In genomic region chr14:95835331-95835730, GRCh38 we compare ENCODE assay signal across 16 cellular contexts. TPM values are rescaled to one million over a fixed set of nuclear protein-coding genes. Genes with fewer than 3 reads are reported as not detected.
DNase-seq lines count a peak whose midpoint lies in the region; ATAC-seq and TF ChIP-seq lines count a peak whose summit lies in the region.
"Had no signal": no experiment of that assay in that cellular context is flagged by ENCODE, and none has a peak within 500 bp of the region (broad histone marks: within the 10 kb centered on the region; RNA-seq: fewer than 3 reads in every experiment).

No MANE protein-coding gene starts in this region.

- no peak overlapping the region for H4K8ac ChIP-seq in neuronal stem cell (ENCODE audit: low read depth, low read length)

- no peak overlapping the region for H2BK120ac ChIP-seq in neuronal stem cell (ENCODE audit: low read depth, low read length)

- no peak overlapping the region for H3K27ac ChIP-seq in Karpas-422 (ENCODE audit: low read length)
- no peak overlapping the region for H3K27ac ChIP-seq in neuronal stem cell (replicated peaks; ENCODE audit: low read length)
- no peak overlapping the region for H3K27ac ChIP-seq in GM23248
- no peak overlapping the region for H3K27ac ChIP-seq in lower lobe of right lung
- H3K27ac ChIP-seq: spleen had no signal

- H3K4me1 Mint-ChIP-seq in activated CD4-positive, alpha-beta memory T cell treated with anti-CD3 and anti-CD28 coated beads for 36 hours (ENCODE audit: low read depth) = peaks cover 5% of the 10 kb centered on the region
- peaks cover 7% of the 10 kb centered on the region for H3K4me1 Mint-ChIP-seq in activated CD4-positive, alpha-beta memory T cell treated with anti-CD3 and anti-CD28 coated beads, Interleukin-2, amount 10 ng/mL, durations not matched to agents 7 days and 5 days
- H3K4me1 Mint-ChIP-seq in activated B cell treated with CpG ODN at 0.5 μM for 24 hours (peaks cover 13% of the 10 kb centered on the region), chondrocyte (ENCODE audit: low read depth) (peaks cover 12% of the 10 kb centered on the region)
- H3K4me1 Mint-ChIP-seq: memory B cell had no signal

- H3K79me2 ChIP-seq in Karpas-422 (ENCODE audit: low read length) (no peaks in the 10 kb centered on the region), GM23248 (ENCODE audit: insufficient read depth) (no peaks in the 10 kb centered on the region)

- H3K27me3 ChIP-seq in Karpas-422 (ENCODE audit: low read length) (0 out of 2 replicates have a peak, but pooled peaks cover 2% of the 10 kb centered on the region), neuronal stem cell (ENCODE audit: control insufficient read depth in 3 of 3, insufficient read depth in 3 of 3, low read depth in 1 of 3, low read length in 3 of 3) (no peaks in the 10 kb centered on the region), GM23248 (replicated peaks; ENCODE audit: insufficient read depth) (no peaks in the 10 kb centered on the region), lower lobe of right lung (ENCODE audit: low read depth) (peaks cover 5% of the 10 kb centered on the region)

- H3K9me3 ChIP-seq in Karpas-422 (ENCODE audit: low read length) (no peaks in the 10 kb centered on the region), neuronal stem cell (replicated peaks in 1 of 2; ENCODE audit: control insufficient read depth in 2 of 2, insufficient read depth in 1 of 2, low read depth in 1 of 2, low read length in 2 of 2) (no peaks in the 10 kb centered on the region), GM23248 (ENCODE audit: low read depth) (no peaks in the 10 kb centered on the region), lower lobe of right lung (no peaks in the 10 kb centered on the region)

- no peaks in the 10 kb centered on the region for H3K4me1 ChIP-seq in Karpas-422 (ENCODE audit: low read length)
- peaks cover 8 to 9% of the 10 kb centered on the region in 2 donors for H3K4me1 ChIP-seq in neuronal stem cell (ENCODE audit: control insufficient read depth in 2 of 2, insufficient read depth in 1 of 2, low read depth in 1 of 2, low read length in 2 of 2)
- no peaks in the 10 kb centered on the region for H3K4me1 ChIP-seq in GM23248 (ENCODE audit: insufficient read depth)
- H3K4me1 ChIP-seq in lower lobe of right lung = no peaks in the 10 kb centered on the region
- H3K4me1 ChIP-seq: spleen had no signal

- no peak for TF ChIP-seq CTCF in activated B cell treated with CpG ODN at 0.5 μM for 24 hours (IDR thresholded peaks at IDR 0.05)
- TF ChIP-seq CTCF in chondrocyte (IDR thresholded peaks at IDR 0.05) = no peak
- no peak for TF ChIP-seq CTCF in lower lobe of right lung (IDR thresholded peaks at IDR 0.05)

- no peak overlapping the region for H2AK5ac ChIP-seq in neuronal stem cell (ENCODE audit: low read depth, low read length)

- H4K20me1 ChIP-seq in Karpas-422 (ENCODE audit: insufficient read depth, low read depth, low read length) = no peaks in the 10 kb centered on the region
- no peaks in the 10 kb centered on the region for H4K20me1 ChIP-seq in GM23248 (ENCODE audit: insufficient read depth)

- WGBS in neuronal stem cell (ENCODE audit: extremely low coverage in 2 of 2, insufficient read length in 2 of 2, insufficient replicate concordance in 1 of 2), 2 donors = no CpG with 5 or more reads among the region's 1 CpG
- WGBS in GM23248 (ENCODE audit: low coverage in 1 of 2, low lambda C conversion rate in 2 of 2, missing lambda C conversion rate in 2 of 2), 2 experiments = 4 to 14% methylated on average over 1 of the region's 1 CpG

- intact Hi-C loops in activated CD4-positive, alpha-beta memory T cell treated with anti-CD3 and anti-CD28 coated beads for 36 hours (cut with micrococcal nuclease) = no loop called here
- intact Hi-C loops in activated B cell treated with CpG ODN at 0.5 μM for 24 hours (cut with micrococcal nuclease) = no loop called here
- intact Hi-C loops in lower lobe of right lung (cut with DNase I) = no loop called here

- no peak overlapping the region for H3K27ac Mint-ChIP-seq in activated CD4-positive, alpha-beta memory T cell treated with anti-CD3 and anti-CD28 coated beads for 36 hours
- no peak overlapping the region for H3K27ac Mint-ChIP-seq in activated CD4-positive, alpha-beta memory T cell treated with anti-CD3 and anti-CD28 coated beads, Interleukin-2, amount 10 ng/mL, durations not matched to agents 7 days and 5 days
- H3K27ac Mint-ChIP-seq in activated B cell treated with CpG ODN at 0.5 μM for 24 hours = no peak overlapping the region
- H3K27ac Mint-ChIP-seq in chondrocyte (ENCODE audit: unreplicated experiment) = no peak overlapping the region
- H3K27ac Mint-ChIP-seq: brain, memory B cell had no signal

- H3K9ac ChIP-seq in Karpas-422 (ENCODE audit: low read length) (no peak overlapping the region), neuronal stem cell (ENCODE audit: low read depth, low read length, poor library complexity) (no peak overlapping the region), GM23248 (no peak overlapping the region)

- H3K23ac ChIP-seq in neuronal stem cell (ENCODE audit: low read depth, low read length, poor library complexity) = no peak overlapping the region

- no peak overlapping the region for H3K4me2 ChIP-seq in Karpas-422 (ENCODE audit: low read depth, low read length, poor library complexity, severe bottlenecking)
- H3K4me2 ChIP-seq in neuronal stem cell (ENCODE audit: insufficient read depth, low read length, poor library complexity, severe bottlenecking) = no peak overlapping the region
- H3K4me2 ChIP-seq in GM23248 (ENCODE audit: unreplicated experiment) = no peak overlapping the region

- H2BK15ac ChIP-seq in neuronal stem cell (ENCODE audit: low read length) = no peak overlapping the region

- POLR2A ChIA-PET in activated CD4-positive, alpha-beta memory T cell treated with anti-CD3 and anti-CD28 coated beads for 36 hours (lab: Charles Lee) = no interaction called here
- POLR2A ChIA-PET in activated CD4-positive, alpha-beta memory T cell treated with anti-CD3 and anti-CD28 coated beads, Interleukin-2, amount 10 ng/mL, durations not matched to agents 7 days and 5 days (lab: Charles Lee) = no interaction called here
- POLR2A ChIA-PET in activated B cell treated with CpG ODN at 0.5 μM for 24 hours (lab: Charles Lee) = no interaction called here

- in situ Hi-C loops in GM23248 (cut with MboI) = no loop called here

- H3K4me3 Mint-ChIP-seq in activated CD4-positive, alpha-beta memory T cell treated with anti-CD3 and anti-CD28 coated beads for 36 hours = no peak overlapping the region
- no peak overlapping the region for H3K4me3 Mint-ChIP-seq in activated CD4-positive, alpha-beta memory T cell treated with anti-CD3 and anti-CD28 coated beads, Interleukin-2, amount 10 ng/mL, durations not matched to agents 7 days and 5 days
- H3K4me3 Mint-ChIP-seq in activated B cell treated with CpG ODN at 0.5 μM for 24 hours (no peak overlapping the region), chondrocyte (ENCODE audit: unreplicated experiment) (no peak overlapping the region)
- H3K4me3 Mint-ChIP-seq: brain, memory B cell had no signal

- H4K91ac ChIP-seq in neuronal stem cell (ENCODE audit: low read depth, low read length, poor library complexity) = no peak overlapping the region

- no peak overlapping the region for H3K4ac ChIP-seq in neuronal stem cell (ENCODE audit: low read length)

- no peaks in the 10 kb centered on the region for H3K9me2 ChIP-seq in Karpas-422 (replicated peaks; ENCODE audit: insufficient read depth, low read length)
- H3K9me2 ChIP-seq in GM23248 (ENCODE audit: insufficient read depth) = no peaks in the 10 kb centered on the region

- H2BK5ac ChIP-seq in neuronal stem cell (ENCODE audit: low read length) = no peak overlapping the region

- H3K79me1 ChIP-seq in neuronal stem cell (ENCODE audit: low read depth, low read length) = no peaks in the 10 kb centered on the region

- H2BK12ac ChIP-seq in neuronal stem cell (ENCODE audit: low read length) = no peak overlapping the region

- H3K36me3 Mint-ChIP-seq in activated CD4-positive, alpha-beta memory T cell treated with anti-CD3 and anti-CD28 coated beads for 36 hours = no peaks in the 10 kb centered on the region
- no peaks in the 10 kb centered on the region for H3K36me3 Mint-ChIP-seq in activated CD4-positive, alpha-beta memory T cell treated with anti-CD3 and anti-CD28 coated beads, Interleukin-2, amount 10 ng/mL, durations not matched to agents 7 days and 5 days (ENCODE audit: low read depth)
- H3K36me3 Mint-ChIP-seq in activated B cell treated with CpG ODN at 0.5 μM for 24 hours (ENCODE audit: low read depth) (no peaks in the 10 kb centered on the region), chondrocyte (ENCODE audit: low read depth) (no peaks in the 10 kb centered on the region)
- H3K36me3 Mint-ChIP-seq: brain, memory B cell had no signal

- no peak overlapping the region for H3K18ac ChIP-seq in neuronal stem cell (ENCODE audit: low read length)

- CTCF ChIA-PET in activated CD4-positive, alpha-beta memory T cell treated with anti-CD3 and anti-CD28 coated beads for 36 hours (lab: Charles Lee) = no interaction called here
- CTCF ChIA-PET in activated CD4-positive, alpha-beta memory T cell treated with anti-CD3 and anti-CD28 coated beads, Interleukin-2, amount 10 ng/mL, durations not matched to agents 7 days and 5 days (lab: Charles Lee) = no interaction called here
- CTCF ChIA-PET in activated B cell treated with CpG ODN at 0.5 μM for 24 hours (lab: Charles Lee) = no interaction called here

- H3K36me3 ChIP-seq in Karpas-422 (ENCODE audit: insufficient read depth, low read length) (no peaks in the 10 kb centered on the region), neuronal stem cell (replicated peaks in 1 of 2; ENCODE audit: control insufficient read depth in 2 of 2, insufficient read depth in 2 of 2, low read length in 2 of 2) (no peaks in the 10 kb centered on the region), GM23248 (ENCODE audit: low read depth) (no peaks in the 10 kb centered on the region), lower lobe of right lung (no peaks in the 10 kb centered on the region)
- H3K36me3 ChIP-seq: spleen had no signal

- peaks cover 16% of the 10 kb centered on the region for H3K27me3 Mint-ChIP-seq in activated CD4-positive, alpha-beta memory T cell treated with anti-CD3 and anti-CD28 coated beads for 36 hours
- no peaks in the 10 kb centered on the region for H3K27me3 Mint-ChIP-seq in activated CD4-positive, alpha-beta memory T cell treated with anti-CD3 and anti-CD28 coated beads, Interleukin-2, amount 10 ng/mL, durations not matched to agents 7 days and 5 days
- H3K27me3 Mint-ChIP-seq in activated B cell treated with CpG ODN at 0.5 μM for 24 hours = peaks cover 6% of the 10 kb centered on the region
- H3K27me3 Mint-ChIP-seq in chondrocyte (ENCODE audit: low read depth) = no peaks in the 10 kb centered on the region

- no peak overlapping the region for H3K4me3 ChIP-seq in Karpas-422 (ENCODE audit: low read length)
- H3K4me3 ChIP-seq in neuronal stem cell (ENCODE audit: low read length in 2 of 2) = no peak overlapping the region
- no peak overlapping the region for H3K4me3 ChIP-seq in GM23248
- no peak overlapping the region for H3K4me3 ChIP-seq in lower lobe of right lung
- H3K4me3 ChIP-seq: spleen had no signal

- no peaks in the 10 kb centered on the region for H3K9me3 Mint-ChIP-seq in activated CD4-positive, alpha-beta memory T cell treated with anti-CD3 and anti-CD28 coated beads for 36 hours
- H3K9me3 Mint-ChIP-seq in activated CD4-positive, alpha-beta memory T cell treated with anti-CD3 and anti-CD28 coated beads, Interleukin-2, amount 10 ng/mL, durations not matched to agents 7 days and 5 days = peaks cover 3% of the 10 kb centered on the region
- H3K9me3 Mint-ChIP-seq in activated B cell treated with CpG ODN at 0.5 μM for 24 hours (peaks cover 5% of the 10 kb centered on the region), chondrocyte (ENCODE audit: low read depth) (peaks cover 3% of the 10 kb centered on the region)
- H3K9me3 Mint-ChIP-seq: brain had no signal

- H3F3A ChIP-seq in GM23248 (ENCODE audit: insufficient read depth) = no peaks in the 10 kb centered on the region

- no peak overlapping the region for H2AFZ ChIP-seq in Karpas-422 (ENCODE audit: low read length)
- H2AFZ ChIP-seq in neuronal stem cell (ENCODE audit: low read length) = peak overlapping the region; percentile 87
- H2AFZ ChIP-seq in GM23248 = no peak overlapping the region

- peak; percentile 37 for ATAC-seq in activated B cell treated with CpG ODN at 0.5 μM for 24 hours (ENCODE audit: low read depth)
- ATAC-seq in lower lobe of right lung = no peak

- no peak overlapping the region for H3K14ac ChIP-seq in neuronal stem cell (ENCODE audit: low read length)

- peak; percentile 54 for DNase-seq in activated CD4-positive, alpha-beta memory T cell treated with anti-CD3 and anti-CD28 coated beads for 36 hours
- DNase-seq in activated CD4-positive, alpha-beta memory T cell treated with anti-CD3 and anti-CD28 coated beads, Interleukin-2, amount 10 ng/mL, durations not matched to agents 7 days and 5 days = no peak
- DNase-seq in Karpas-422 (peak; percentile 46), activated B cell treated with CpG ODN at 0.5 μM for 24 hours (no peak), neuronal stem cell (ENCODE audit: low spot score) (no peak), chondrocyte (ENCODE audit: low spot score) (no peak), GM23248 (no peak), lower lobe of right lung (no peak)
- DNase-seq: foreskin melanocyte, NCI-H187, occipital lobe, SHP77, spleen, trophoblast cell had no signal

RNA-seq across cellular contexts. Expression of gene TUNAR, which starts 41.3 kb away (rescaled TPM):
- total RNA-seq in activated CD4-positive, alpha-beta memory T cell treated with anti-CD3 and anti-CD28 coated beads for 36 hours = not detected
- total RNA-seq in activated CD4-positive, alpha-beta memory T cell treated with anti-CD3 and anti-CD28 coated beads, Interleukin-2, amount 10 ng/mL, durations not matched to agents 7 days and 5 days = not detected
- not detected in 2 replicates for total RNA-seq in Karpas-422 (2014; rRNA removed; shearing (Covaris generic); ENCODE audit: low replicate concordance)
- 0.40 and 0.61 TPM in 2 replicates for total RNA-seq in activated B cell treated with CpG ODN at 0.5 μM for 24 hours
- 13.9 TPM for polyA plus RNA-seq in neuronal stem cell (2013, experiment 1 of 2)
- polyA plus RNA-seq in neuronal stem cell (2013, experiment 2 of 2) = 13.2 TPM
- not detected in 3 replicates for total RNA-seq in chondrocyte
- total RNA-seq in GM23248 (2014; rRNA removed; shearing (Covaris generic)) = not detected in 2 replicates
- polyA plus RNA-seq in GM23248 (2016; fragmentation: Nextera tagmentation; extraction: Ambion mirVana) = not detected in 2 replicates
- total RNA-seq in lower lobe of right lung = not detected

Comparison
In these comparisons a context has a peak if more than half of its experiments do, and no peak if none do; other contexts are left out.
1. DNase-seq: peak in activated CD4-positive, alpha-beta memory T cell treated with anti-CD3 and anti-CD28 coated beads for 36 hours (single experiment) and Karpas-422 (single experiment); none in activated CD4-positive, alpha-beta memory T cell treated with anti-CD3 and anti-CD28 coated beads, Interleukin-2, amount 10 ng/mL, durations not matched to agents 7 days and 5 days (single experiment), activated B cell treated with CpG ODN at 0.5 μM for 24 hours (single experiment), neuronal stem cell (single experiment), chondrocyte (single experiment), GM23248 (single experiment) and lower lobe of right lung (single experiment).